In the genomic region with DNA sequence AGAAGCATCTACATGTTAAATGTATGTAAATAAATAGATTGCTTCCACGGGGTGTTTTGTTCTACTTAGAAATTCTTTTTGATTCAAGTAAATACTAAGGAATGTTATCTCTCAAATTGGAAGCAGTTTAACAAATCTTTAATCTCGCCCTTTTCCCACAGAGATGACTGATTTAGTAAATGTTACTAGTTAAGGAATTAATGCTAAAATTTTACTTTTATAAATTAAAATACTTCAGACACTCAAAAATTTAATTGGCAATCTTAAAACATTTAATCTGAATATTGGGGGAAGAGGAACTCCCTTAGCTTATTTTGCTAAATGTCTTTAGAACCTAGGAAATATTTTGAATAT, we compare ENCODE assay signal across 20 cellular contexts.
"Had no signal": no experiment of that assay in that cellular context is flagged by ENCODE, and none has a peak within 500 bp of the region (broad histone marks: within the 10 kb centered on the region; RNA-seq: fewer than 3 reads in every experiment).

No MANE protein-coding gene starts in this region.

- H3K27me3 ChIP-seq: hepatocyte, left lung, right atrium auricular region, upper lobe of right lung had no signal

- H3K4me3 ChIP-seq: hepatocyte, left lung, prostate gland, right atrium auricular region, upper lobe of right lung had no signal

- H3K4me2 ChIP-seq: hepatocyte had no signal

- H3K9me3 ChIP-seq: left lung, prostate gland, right atrium auricular region, upper lobe of right lung had no signal

- H3K27ac Mint-ChIP-seq: activated CD4-positive, alpha-beta T cell treated with anti-CD3 and anti-CD28 coated beads, Interleukin-2, amount 10 ng/mL, durations not matched to agents 7 days and 5 days; activated CD8-positive, alpha-beta T cell treated with anti-CD3 and anti-CD28 coated beads, Interleukin-2, amount 10 ng/mL, durations not matched to agents 7 days and 5 days; activated naive CD4-positive, alpha-beta T cell treated with anti-CD3 and anti-CD28 coated beads for 36 hours; activated T-cell treated with anti-CD3 and anti-CD28 coated beads, Interleukin-2, amount 50 U/mL, for 24 hours; dendritic cell treated with granulocyte-macrophage colony-stimulating factor and Interleukin-4, amounts not matched to agents 40 ng/mL and 50 ng/mL, for 4 days had no signal

- H3K4me3 Mint-ChIP-seq: activated CD4-positive, alpha-beta T cell treated with anti-CD3 and anti-CD28 coated beads, Interleukin-2, amount 10 ng/mL, durations not matched to agents 7 days and 5 days; activated CD8-positive, alpha-beta T cell treated with anti-CD3 and anti-CD28 coated beads, Interleukin-2, amount 10 ng/mL, durations not matched to agents 7 days and 5 days; activated naive CD4-positive, alpha-beta T cell treated with anti-CD3 and anti-CD28 coated beads for 36 hours; activated T-cell treated with anti-CD3 and anti-CD28 coated beads, Interleukin-2, amount 50 U/mL, for 24 hours; dendritic cell treated with granulocyte-macrophage colony-stimulating factor and Interleukin-4, amounts not matched to agents 40 ng/mL and 50 ng/mL, for 4 days; effector memory CD8-positive, alpha-beta T cell; neural crest cell had no signal

- ATAC-seq: activated CD4-positive, CD25-positive, alpha-beta regulatory T cell treated with anti-CD3 and anti-CD28 coated beads, Interleukin-2, amount 50 U/mL, for 24 hours; activated CD8-positive, alpha-beta T cell treated with anti-CD3 and anti-CD28 coated beads, Interleukin-2, amount 10 ng/mL, durations not matched to agents 7 days and 5 days; effector memory CD8-positive, alpha-beta T cell; left lung; upper lobe of right lung had no signal

- H3K27ac ChIP-seq: epithelial cell of prostate, hepatocyte, left lung, prostate gland, right atrium auricular region, upper lobe of right lung had no signal

- DNase-seq: activated CD4-positive, alpha-beta T cell treated with anti-CD3 and anti-CD28 coated beads, Interleukin-2, amount 10 ng/mL, durations not matched to agents 7 days and 5 days; activated CD8-positive, alpha-beta T cell treated with anti-CD3 and anti-CD28 coated beads, Interleukin-2, amount 10 ng/mL, durations not matched to agents 7 days and 5 days; activated naive CD4-positive, alpha-beta T cell treated with anti-CD3 and anti-CD28 coated beads for 36 hours; activated T-cell treated with anti-CD3 and anti-CD28 coated beads, Interleukin-2, amount 50 U/mL, for 24 hours; effector memory CD8-positive, alpha-beta T cell; foreskin fibroblast; left lung; mammary epithelial cell; stimulated activated CD4-positive, alpha-beta T cell treated with anti-CD3 and anti-CD28 coated beads, Interleukin-12 subunit alpha, Interleukin-12 subunit beta, amount 100 ng/mL, for 4 hours; stimulated activated CD4-positive, alpha-beta T cell treated with anti-CD3 and anti-CD28 coated beads, Interleukin-1b, Interleukin-23, amount 100 ng/mL, for 48 hours; stimulated activated CD8-positive, alpha-beta memory T cell treated with anti-CD3 and anti-CD28 coated beads, Interleukin-4, amount 100 ng/mL, for 48 hours; stimulated activated naive CD4-positive, alpha-beta T cell; upper lobe of right lung had no signal

- H3K27me3 Mint-ChIP-seq: activated CD4-positive, alpha-beta T cell treated with anti-CD3 and anti-CD28 coated beads, Interleukin-2, amount 10 ng/mL, durations not matched to agents 7 days and 5 days; activated T-cell treated with anti-CD3 and anti-CD28 coated beads, Interleukin-2, amount 50 U/mL, for 24 hours; dendritic cell treated with granulocyte-macrophage colony-stimulating factor and Interleukin-4, amounts not matched to agents 40 ng/mL and 50 ng/mL, for 4 days; effector memory CD8-positive, alpha-beta T cell had no signal

- H2AFZ ChIP-seq: hepatocyte had no signal

- H3K4me1 ChIP-seq: left lung, prostate gland, right atrium auricular region, upper lobe of right lung had no signal
